In the genomic region with DNA sequence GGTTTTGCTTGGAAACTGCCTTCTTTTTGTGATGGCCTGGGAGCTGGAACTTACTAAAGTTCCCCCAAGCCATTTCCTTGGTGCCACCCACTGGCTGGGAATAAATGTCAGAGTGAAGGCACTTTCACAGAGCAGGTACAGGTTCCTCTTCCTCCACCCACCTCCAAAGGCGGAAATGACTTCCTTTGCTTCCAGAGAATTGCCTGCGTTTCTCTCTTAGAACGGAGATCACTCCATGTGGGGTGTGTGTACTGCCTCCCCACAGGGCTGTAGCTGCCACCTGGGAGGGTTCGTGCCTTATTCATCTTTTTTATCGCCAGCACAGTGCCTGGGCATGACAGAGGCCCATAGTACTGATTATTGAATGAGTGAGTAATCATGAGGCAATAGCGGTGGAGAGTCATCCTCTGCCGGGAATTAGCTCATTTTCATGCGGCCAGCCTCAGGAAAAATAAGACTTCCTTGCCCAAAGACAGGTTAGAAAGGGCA, we compare ENCODE assay signal across 12 cellular contexts. TPM values are rescaled to one million over a fixed set of nuclear protein-coding genes. Genes with fewer than 3 reads are reported as not detected.
DNase-seq lines count a peak whose midpoint lies in the region; ATAC-seq, FAIRE-seq and TF ChIP-seq lines count a peak whose summit lies in the region.
"Had no signal": no experiment of that assay in that cellular context is flagged by ENCODE, and none has a peak within 500 bp of the region (broad histone marks: within the 10 kb centered on the region; RNA-seq: fewer than 3 reads in every experiment).

No MANE protein-coding gene starts in this region.

- no peak for ATAC-seq in HepG2
- no peak for ATAC-seq in CD4-positive, alpha-beta T cell (ENCODE audit: poor library complexity)

- peak overlapping the region; percentile 29; the same call in 1 of the 2 replicates for H3K4me3 ChIP-seq in HUES6 (ENCODE audit: low read depth, low read length)
- no peak overlapping the region for H3K4me3 ChIP-seq in cardiac fibroblast (replicated peaks in 1 of 2; ENCODE audit: low read depth in 2 of 2, low read length in 2 of 2)
- H3K4me3 ChIP-seq in HepG2 (replicated peaks in 1 of 3; ENCODE audit: insufficient read depth in 1 of 3, low read depth in 2 of 3, low read length in 3 of 3): no peak overlapping the region
- H3K4me3 ChIP-seq in sigmoid colon: no peak overlapping the region
- H3K4me3 ChIP-seq: testis had no signal

- no peak for TF ChIP-seq RAD21 in HepG2 (CRISPR knock-in tag; IDR thresholded peaks at IDR 0.05)

- H3K27ac ChIP-seq in HUES6 (ENCODE audit: low read depth, low read length) (peak overlapping the region; percentile 90; the same call in 1 of the 2 replicates), HepG2 (ENCODE audit: extremely low read length, insufficient read depth, low read length) (no peak overlapping the region), sigmoid colon (no peak overlapping the region)
- H3K27ac ChIP-seq in CD4-positive, alpha-beta T cell (ENCODE audit: low read depth, low read length): no peak overlapping the region
- H3K27ac ChIP-seq: testis had no signal

- TF ChIP-seq EP300 in HepG2 (IDR thresholded peaks at IDR 0.05; ENCODE audit: low read depth in 2 of 2, low read length in 2 of 2): no peak
- no peak for TF ChIP-seq EP300 in HepG2 (CRISPR knock-in tag; IDR thresholded peaks at IDR 0.05; ENCODE audit: borderline replicate concordance)
- TF ChIP-seq EP300 in sigmoid colon (IDR thresholded peaks at IDR 0.05): no peak

- in situ Hi-C loops in HepG2 (cut with HindIII; ENCODE audit: extremely low pct_ligation_motif_present, low pct_unique_long_range_greater_than_20kb): no loop called here

- H3K4me1 Mint-ChIP-seq in CD14-positive monocyte: no peaks in the 10 kb centered on the region
- no peaks in the 10 kb centered on the region for H3K4me1 Mint-ChIP-seq in CD4-positive, alpha-beta T cell (ENCODE audit: low read depth)
- H3K4me1 Mint-ChIP-seq: activated naive CD4-positive, alpha-beta T cell treated with anti-CD3 and anti-CD28 coated beads, Interleukin-2, amount 50 U/mL, for 24 hours had no signal

- H3K27me3 Mint-ChIP-seq in CD14-positive monocyte (ENCODE audit: low read depth in 3 of 3): no peaks in the 10 kb centered on the region
- no peaks in the 10 kb centered on the region for H3K27me3 Mint-ChIP-seq in CD4-positive, alpha-beta T cell
- H3K27me3 Mint-ChIP-seq: activated naive CD4-positive, alpha-beta T cell treated with anti-CD3 and anti-CD28 coated beads, Interleukin-2, amount 50 U/mL, for 24 hours had no signal

- no peaks in the 10 kb centered on the region for H4K20me1 ChIP-seq in HepG2 (ENCODE audit: insufficient read depth, low read length)

- TF ChIP-seq CTCF in AG09319 (IDR thresholded peaks at IDR 0.05; ENCODE audit: low read depth, low read length): no peak
- TF ChIP-seq CTCF in cardiac fibroblast (IDR thresholded peaks at IDR 0.05; ENCODE audit: low read depth, low read length): no peak
- 0 out of 2 replicates have a peak, but pooled peaks have one; percentile 10 for TF ChIP-seq CTCF in HepG2 (CRISPR knock-in tag; IDR thresholded peaks at IDR 0.05)
- TF ChIP-seq CTCF in CD14-positive monocyte (IDR thresholded peaks at IDR 0.05): no peak
- no peak for TF ChIP-seq CTCF in CD4-positive, alpha-beta T cell (IDR thresholded peaks at IDR 0.05)
- no peak for TF ChIP-seq CTCF in sigmoid colon (IDR thresholded peaks at IDR 0.05)

- no TSS peak for BruUV-seq in HepG2 (replicated peaks; lab: Mats Ljungman, UMichigan)

- intact Hi-C loops in HepG2 (cut with micrococcal nuclease; ENCODE audit: unreplicated experiment) (loop anchor here (2.0 kb wide), 1 partner anchor 78 kb away; no protein-coding TSS in a partner anchor), CD14-positive monocyte (cut with micrococcal nuclease) (no loop called here), sigmoid colon (cut with DNase I) (no loop called here)
- intact Hi-C loops in CD4-positive, alpha-beta T cell (cut with DNase I, micrococcal nuclease): no loop called here

- WGBS in HepG2 (ENCODE audit: low lambda C conversion rate): 89% methylated on average over 8 of the region's 8 CpGs
- WGBS in sigmoid colon, 2 donors: 77 to 86% methylated on average over 8 of the region's 8 CpGs

- H3K27me3 ChIP-seq in HUES6 (ENCODE audit: control insufficient read depth, insufficient read depth, low read length) (no peaks in the 10 kb centered on the region), HepG2 (ENCODE audit: control insufficient read depth in 1 of 2, insufficient read depth in 2 of 2, low read length in 2 of 2) (no peaks in the 10 kb centered on the region), sigmoid colon (no peaks in the 10 kb centered on the region)
- no peaks in the 10 kb centered on the region for H3K27me3 ChIP-seq in CD4-positive, alpha-beta T cell (ENCODE audit: control insufficient read depth, insufficient read depth, low read length)
- H3K27me3 ChIP-seq: testis had no signal

- POLR2A ChIA-PET in HepG2 (lab: Yijun Ruan, JAX): no interaction called here
- POLR2A ChIA-PET in CD4-positive, alpha-beta T cell (lab: Charles Lee): no interaction called here

- no peaks in the 10 kb centered on the region for H3K79me2 ChIP-seq in HepG2 (ENCODE audit: insufficient read depth, low read length)

- H3K4me3 Mint-ChIP-seq in CD14-positive monocyte: no peak overlapping the region
- H3K4me3 Mint-ChIP-seq in CD4-positive, alpha-beta T cell: no peak overlapping the region
- H3K4me3 Mint-ChIP-seq: activated naive CD4-positive, alpha-beta T cell treated with anti-CD3 and anti-CD28 coated beads, Interleukin-2, amount 50 U/mL, for 24 hours had no signal

- H3K9me3 Mint-ChIP-seq in CD14-positive monocyte: peaks cover 0 to 2% (median 0%) of the 10 kb centered on the region in 7 donors
- no peaks in the 10 kb centered on the region for H3K9me3 Mint-ChIP-seq in CD4-positive, alpha-beta T cell
- H3K9me3 Mint-ChIP-seq: activated naive CD4-positive, alpha-beta T cell treated with anti-CD3 and anti-CD28 coated beads, Interleukin-2, amount 50 U/mL, for 24 hours had no signal

- H3K36me3 Mint-ChIP-seq in CD14-positive monocyte: peaks cover 7 to 17% of the 10 kb centered on the region in 2 donors
- H3K36me3 Mint-ChIP-seq in CD4-positive, alpha-beta T cell (ENCODE audit: low read depth): peaks cover 5% of the 10 kb centered on the region
- H3K36me3 Mint-ChIP-seq: activated naive CD4-positive, alpha-beta T cell treated with anti-CD3 and anti-CD28 coated beads, Interleukin-2, amount 50 U/mL, for 24 hours had no signal

- CTCF ChIA-PET in HepG2 (lab: Yijun Ruan, JAX; ENCODE audit: low intra/inter-chr PET ratio, low total read pairs): no interaction called here
- CTCF ChIA-PET in CD4-positive, alpha-beta T cell (lab: Charles Lee): no interaction called here

- H3K9me3 ChIP-seq in HUES6 (ENCODE audit: control insufficient read depth, insufficient read depth, low read depth, low read length): no peaks in the 10 kb centered on the region
- H3K9me3 ChIP-seq in HepG2 (ENCODE audit: low read length): no peaks in the 10 kb centered on the region
- H3K9me3 ChIP-seq in CD4-positive, alpha-beta T cell (ENCODE audit: control insufficient read depth, low read length): no peaks in the 10 kb centered on the region
- no peaks in the 10 kb centered on the region for H3K9me3 ChIP-seq in sigmoid colon
- H3K9me3 ChIP-seq: testis had no signal

- H3K4me2 ChIP-seq in HepG2 (ENCODE audit: low read depth, low read length): no peak overlapping the region

- no peak overlapping the region for H2AFZ ChIP-seq in HepG2 (ENCODE audit: low read length)

- no peak for TF ChIP-seq POLR2A in HepG2 (IDR thresholded peaks at IDR 0.05; ENCODE audit: insufficient read depth in 1 of 2, low read depth in 2 of 2, low read length in 2 of 2)
- TF ChIP-seq POLR2A in sigmoid colon (IDR thresholded peaks at IDR 0.05): no peak

- H3K4me1 ChIP-seq in HUES6 (ENCODE audit: control insufficient read depth, insufficient read depth, low read length) (peaks cover 60% of the 10 kb centered on the region), HepG2 (ENCODE audit: insufficient read depth, low read length) (peaks cover 41% of the 10 kb centered on the region), sigmoid colon (no peaks in the 10 kb centered on the region)
- H3K4me1 ChIP-seq: testis had no signal

- no peak overlapping the region for H3K27ac Mint-ChIP-seq in CD14-positive monocyte
- no peak overlapping the region for H3K27ac Mint-ChIP-seq in CD4-positive, alpha-beta T cell

- no peak for FAIRE-seq in HepG2 (lab: Jason Lieb, UNC)
- FAIRE-seq: TTC549 had no signal

- H3K9ac ChIP-seq in HUES6 (ENCODE audit: low read length) (peak overlapping the region; percentile 73), HepG2 (ENCODE audit: insufficient read depth, low read depth, low read length) (no peak overlapping the region)

- DNase-seq in AG09319 (ENCODE audit: extremely low read depth, low read depth) (peak; percentile 25), cardiac fibroblast (ENCODE audit: low read depth in 2 of 2) (peak; percentile 73 to 94), HepG2 (ENCODE audit: low spot score) (peak; percentile 38), CD14-positive monocyte (ENCODE audit: low spot score) (no peak), sigmoid colon (no peak)
- DNase-seq in activated T-cell treated with anti-CD3 and anti-CD28 coated beads, Interleukin-2, amount 50 U/mL, for 48 hours: no peak
- DNase-seq in CD4-positive, alpha-beta T cell: no peak
- DNase-seq: NCI-H2029 treated with DMSO at 0.1 percent for 48 hours, testis had no signal

- H3K36me3 ChIP-seq in HUES6 (ENCODE audit: control insufficient read depth, insufficient read depth, low read length): no peaks in the 10 kb centered on the region
- no peaks in the 10 kb centered on the region for H3K36me3 ChIP-seq in HepG2 (replicated peaks in 1 of 2; ENCODE audit: control insufficient read depth in 1 of 2, insufficient read depth in 2 of 2, low read length in 2 of 2)
- H3K36me3 ChIP-seq in sigmoid colon: no peaks in the 10 kb centered on the region

RNA-seq across cellular contexts. Expression of a gene that starts 32.2 kb away (rescaled TPM):
- total RNA-seq in HepG2 (2016; rRNA removed; fragmentation: Illumina TruSeq; extraction: Trizol) (0.04 TPM in 1 of 2 replicates, not detected in the other), sigmoid colon (under 1 TPM; 0.36 to 0.95 (median 0.74) TPM)
- 0.09 TPM in 1 of 2 replicates, not detected in the other for total RNA-seq in HepG2 (2016; cell fraction: cytosol; rRNA removed; fragmentation: Illumina TruSeq; extraction: Trizol; ENCODE audit: low read depth)
- 0.13 and 0.36 TPM in 2 replicates for total RNA-seq in HepG2 (2016; cell fraction: insoluble cytoplasmic fraction; rRNA removed; fragmentation: Illumina TruSeq; extraction: Trizol)
- 0.14 and 0.19 TPM in 2 replicates for total RNA-seq in HepG2 (2016; cell fraction: membrane; rRNA removed; fragmentation: Illumina TruSeq; extraction: Trizol)
- total RNA-seq in HepG2 (2016; cell fraction: nucleus; rRNA removed; fragmentation: Illumina TruSeq; extraction: Trizol): 0.19 and 0.22 TPM in 2 replicates
- polyA plus RNA-seq in HepG2 (2011; rRNA removed) (0.30 and 0.64 TPM in 2 replicates), CD14-positive monocyte (not detected), sigmoid colon (1 to 10 TPM in 2 of 3 donors, under 1 TPM in 1; 0.60 to 5.8 (median 5.0) TPM)
- 0.28 and 0.32 TPM in 2 replicates for polyA plus RNA-seq in HepG2 (2011; cell fraction: cytosol; rRNA removed)
- 1.3 and 1.4 TPM in 2 replicates for polyA plus RNA-seq in HepG2 (2011; cell fraction: nucleus; rRNA removed)
- 0.47 and 0.52 TPM in 2 replicates for polyA plus RNA-seq in HepG2 (2012)
- 0.10 TPM in 1 of 2 replicates, not detected in the other for polyA plus RNA-seq in HepG2 (2016; cell fraction: cytosol; fragmentation: Illumina TruSeq; extraction: Trizol; ENCODE audit: low read depth)
- 0.09 and 0.12 TPM in 2 replicates for polyA plus RNA-seq in HepG2 (2016; cell fraction: insoluble cytoplasmic fraction; fragmentation: Illumina TruSeq; extraction: Trizol; ENCODE audit: low read depth)
- polyA plus RNA-seq in HepG2 (2016; cell fraction: membrane; fragmentation: Illumina TruSeq; extraction: Trizol; ENCODE audit: low read depth): 0.08 and 0.29 TPM in 2 replicates
- 0.79 and 0.96 TPM in 2 replicates for polyA plus RNA-seq in HepG2 (2016; cell fraction: nucleus; fragmentation: Illumina TruSeq; extraction: Trizol; ENCODE audit: insufficient read depth, low read depth)
- 1.4 and 2.2 TPM in 2 replicates for polyA minus RNA-seq in HepG2 (2011; rRNA and poly(A)+ RNA removed; ENCODE audit: low replicate concordance)
- polyA minus RNA-seq in HepG2 (2011; cell fraction: cytosol; rRNA and poly(A)+ RNA removed): 0.30 TPM in 1 of 2 replicates, not detected in the other
- 0.99 and 1.4 TPM in 2 replicates for polyA minus RNA-seq in HepG2 (2011; cell fraction: nucleus; rRNA and poly(A)+ RNA removed)
- total RNA-seq in CD4-positive, alpha-beta T cell: 1 to 10 TPM; 3.2 to 3.4 TPM

RNA-seq across cellular contexts. Expression of a gene that starts 59.2 kb away (rescaled TPM):
- total RNA-seq in HepG2 (2016; rRNA removed; fragmentation: Illumina TruSeq; extraction: Trizol) (37.2 and 64.1 TPM in 2 replicates), sigmoid colon (10 to 100 TPM; 46.3 to 79.2 (median 55.5) TPM)
- 15.9 and 16.0 TPM in 2 replicates for total RNA-seq in HepG2 (2016; cell fraction: cytosol; rRNA removed; fragmentation: Illumina TruSeq; extraction: Trizol; ENCODE audit: low read depth)
- 45.2 and 61.3 TPM in 2 replicates for total RNA-seq in HepG2 (2016; cell fraction: insoluble cytoplasmic fraction; rRNA removed; fragmentation: Illumina TruSeq; extraction: Trizol)
- total RNA-seq in HepG2 (2016; cell fraction: membrane; rRNA removed; fragmentation: Illumina TruSeq; extraction: Trizol): 36.4 and 42.2 TPM in 2 replicates
- 25.4 and 28.1 TPM in 2 replicates for total RNA-seq in HepG2 (2016; cell fraction: nucleus; rRNA removed; fragmentation: Illumina TruSeq; extraction: Trizol)
- polyA plus RNA-seq in HepG2 (2011; rRNA removed) (67.5 and 74.3 TPM in 2 replicates), CD14-positive monocyte (100 to 1,000 TPM; 158 to 172 TPM), sigmoid colon (10 to 100 TPM; 61.9 to 77.0 (median 72.4) TPM)
- polyA plus RNA-seq in HepG2 (2011; cell fraction: cytosol; rRNA removed): 71.6 and 77.6 TPM in 2 replicates
- 34.1 and 36.4 TPM in 2 replicates for polyA plus RNA-seq in HepG2 (2011; cell fraction: nucleus; rRNA removed)
- polyA plus RNA-seq in HepG2 (2012): 47.0 and 51.3 TPM in 2 replicates
- 18.3 and 28.8 TPM in 2 replicates for polyA plus RNA-seq in HepG2 (2016; cell fraction: cytosol; fragmentation: Illumina TruSeq; extraction: Trizol; ENCODE audit: low read depth)
- polyA plus RNA-seq in HepG2 (2016; cell fraction: insoluble cytoplasmic fraction; fragmentation: Illumina TruSeq; extraction: Trizol; ENCODE audit: low read depth): 123 and 124 TPM in 2 replicates
- polyA plus RNA-seq in HepG2 (2016; cell fraction: membrane; fragmentation: Illumina TruSeq; extraction: Trizol; ENCODE audit: low read depth): 44.9 and 57.1 TPM in 2 replicates
- polyA plus RNA-seq in HepG2 (2016; cell fraction: nucleus; fragmentation: Illumina TruSeq; extraction: Trizol; ENCODE audit: insufficient read depth, low read depth): 55.2 and 67.8 TPM in 2 replicates
- 127 and 272 TPM in 2 replicates for polyA minus RNA-seq in HepG2 (2011; rRNA and poly(A)+ RNA removed; ENCODE audit: low replicate concordance)
- 48.2 and 50.4 TPM in 2 replicates for polyA minus RNA-seq in HepG2 (2011; cell fraction: cytosol; rRNA and poly(A)+ RNA removed)
- polyA minus RNA-seq in HepG2 (2011; cell fraction: nucleus; rRNA and poly(A)+ RNA removed): 17.3 and 20.1 TPM in 2 replicates
- total RNA-seq in CD4-positive, alpha-beta T cell: 10 to 100 TPM; 25.8 to 28.5 TPM

RNA-seq across cellular contexts. Expression of a gene that starts 59.2 kb away (rescaled TPM):
- total RNA-seq in HepG2 (2016; rRNA removed; fragmentation: Illumina TruSeq; extraction: Trizol) (30.0 and 57.1 TPM in 2 replicates), sigmoid colon (10 to 100 TPM; 24.6 to 37.5 (median 27.8) TPM)
- 37.9 and 40.6 TPM in 2 replicates for total RNA-seq in HepG2 (2016; cell fraction: cytosol; rRNA removed; fragmentation: Illumina TruSeq; extraction: Trizol; ENCODE audit: low read depth)
- 26.3 and 63.5 TPM in 2 replicates for total RNA-seq in HepG2 (2016; cell fraction: insoluble cytoplasmic fraction; rRNA removed; fragmentation: Illumina TruSeq; extraction: Trizol)
- 33.1 and 34.6 TPM in 2 replicates for total RNA-seq in HepG2 (2016; cell fraction: membrane; rRNA removed; fragmentation: Illumina TruSeq; extraction: Trizol)
- 37.9 and 38.1 TPM in 2 replicates for total RNA-seq in HepG2 (2016; cell fraction: nucleus; rRNA removed; fragmentation: Illumina TruSeq; extraction: Trizol)
- polyA plus RNA-seq in HepG2 (2011; rRNA removed) (85.8 and 91.2 TPM in 2 replicates), CD14-positive monocyte (10 to 100 TPM; 19.6 to 27.8 TPM), sigmoid colon (10 to 100 TPM in 2 of 3 donors, 1 to 10 TPM in 1; 9.5 to 23.7 (median 13.8) TPM)
- 70.4 and 88.9 TPM in 2 replicates for polyA plus RNA-seq in HepG2 (2011; cell fraction: cytosol; rRNA removed)
- polyA plus RNA-seq in HepG2 (2011; cell fraction: nucleus; rRNA removed): 58.2 and 63.9 TPM in 2 replicates
- polyA plus RNA-seq in HepG2 (2012): 65.9 and 68.1 TPM in 2 replicates
- polyA plus RNA-seq in HepG2 (2016; cell fraction: cytosol; fragmentation: Illumina TruSeq; extraction: Trizol; ENCODE audit: low read depth): 21.9 and 27.0 TPM in 2 replicates
- 119 and 121 TPM in 2 replicates for polyA plus RNA-seq in HepG2 (2016; cell fraction: insoluble cytoplasmic fraction; fragmentation: Illumina TruSeq; extraction: Trizol; ENCODE audit: low read depth)
- polyA plus RNA-seq in HepG2 (2016; cell fraction: membrane; fragmentation: Illumina TruSeq; extraction: Trizol; ENCODE audit: low read depth): 30.9 and 36.3 TPM in 2 replicates
- polyA plus RNA-seq in HepG2 (2016; cell fraction: nucleus; fragmentation: Illumina TruSeq; extraction: Trizol; ENCODE audit: insufficient read depth, low read depth): 71.6 and 78.5 TPM in 2 replicates
- polyA minus RNA-seq in HepG2 (2011; rRNA and poly(A)+ RNA removed; ENCODE audit: low replicate concordance): 126 and 208 TPM in 2 replicates
- polyA minus RNA-seq in HepG2 (2011; cell fraction: cytosol; rRNA and poly(A)+ RNA removed): 51.0 and 51.2 TPM in 2 replicates
- polyA minus RNA-seq in HepG2 (2011; cell fraction: nucleus; rRNA and poly(A)+ RNA removed): 59.6 and 65.4 TPM in 2 replicates
- 10 to 100 TPM; 40.1 to 40.3 TPM for total RNA-seq in CD4-positive, alpha-beta T cell

Comparison
In these comparisons a context has a peak if more than half of its experiments do, and no peak if none do; other contexts are left out.
1. DNase-seq: peak in AG09319 (single experiment), cardiac fibroblast (2 of 2) and HepG2 (single experiment); none in CD14-positive monocyte (single experiment), activated T-cell treated with anti-CD3 and anti-CD28 coated beads, Interleukin-2, amount 50 U/mL, for 48 hours (0 of 2), CD4-positive, alpha-beta T cell (0 of 10) and sigmoid colon (single experiment).